In genomic region chr7:39622609-39623311, GRCh38 we compare ENCODE assay signal across 8 cellular contexts. TPM values are rescaled to one million over a fixed set of nuclear protein-coding genes. Genes with fewer than 3 reads are reported as not detected.
DNase-seq lines count a peak whose midpoint lies in the region; ATAC-seq and TF ChIP-seq lines count a peak whose summit lies in the region.

No MANE protein-coding gene starts in this region.

- intact Hi-C loops in activated CD4-positive, alpha-beta T cell treated with anti-CD3 and anti-CD28 coated beads, Interleukin-2, amount 10 ng/mL, durations not matched to agents 24 days and 14 days (cut with micrococcal nuclease) = loop anchor here (1.0 to 10.0 kb wide), 6 partner anchors 33 to 510 kb away; partner anchors contain the start of genes MPLKIP and YAE1
- intact Hi-C loops in stomach (cut with DNase I; ENCODE audit: low total_unique reads) = no loop called here

- TF ChIP-seq POLR2A in stomach (IDR thresholded peaks at IDR 0.05) = no peak

- ATAC-seq in HG03457 (IDR thresholded peaks at IDR 0.05; ENCODE audit: unreplicated experiment) = peak; percentile 13

- peak overlapping the region; percentile 93 for H3K27ac Mint-ChIP-seq in activated CD4-positive, alpha-beta T cell treated with anti-CD3 and anti-CD28 coated beads, Interleukin-2, amount 10 ng/mL, durations not matched to agents 24 days and 14 days

- H3K27me3 Mint-ChIP-seq in activated CD4-positive, alpha-beta T cell treated with anti-CD3 and anti-CD28 coated beads, Interleukin-2, amount 10 ng/mL, durations not matched to agents 24 days and 14 days = peaks cover 2% of the 10 kb centered on the region

- no peak for TF ChIP-seq CTCF in stomach (IDR thresholded peaks at IDR 0.05)

- H3K9me3 Mint-ChIP-seq in activated CD4-positive, alpha-beta T cell treated with anti-CD3 and anti-CD28 coated beads, Interleukin-2, amount 10 ng/mL, durations not matched to agents 24 days and 14 days = no peaks in the 10 kb centered on the region

- 11 to 23% (median 12%) methylated on average over 19 to 32 of the region's 32 CpGs for WGBS in stomach, 5 donors

- no peaks in the 10 kb centered on the region for H3K36me3 ChIP-seq in adipocyte (ENCODE audit: control insufficient read depth, insufficient read depth, low read length, severe bottlenecking)
- H3K36me3 ChIP-seq in stomach = no peaks in the 10 kb centered on the region

- peak overlapping the region; percentile 90 to 97 (median 91) for H3K27ac ChIP-seq in stomach

- no peaks in the 10 kb centered on the region for H3K9me3 ChIP-seq in adipocyte (ENCODE audit: control insufficient read depth, low read length)
- peaks cover 3% of the 10 kb centered on the region for H3K9me3 ChIP-seq in iPS-18c (ENCODE audit: control insufficient read depth, insufficient read depth, low read length)
- no peaks in the 10 kb centered on the region for H3K9me3 ChIP-seq in stomach

- H3K4me1 ChIP-seq in adipocyte (ENCODE audit: control insufficient read depth, insufficient read depth, low read length) (peaks cover 53% of the 10 kb centered on the region), stomach (peaks cover 27 to 51% (median 47%) of the 10 kb centered on the region in 4 donors)

- H3K4me3 ChIP-seq in adipocyte (ENCODE audit: low read length) (peak overlapping the region; percentile 93), iPS-18c (ENCODE audit: insufficient read depth, low read depth, low read length) (peak overlapping the region; percentile 81), stomach (peak overlapping the region; percentile 87 to 96 (median 94))

- H3K36me3 Mint-ChIP-seq in activated CD4-positive, alpha-beta T cell treated with anti-CD3 and anti-CD28 coated beads, Interleukin-2, amount 10 ng/mL, durations not matched to agents 24 days and 14 days (ENCODE audit: low read depth) = peaks cover 14% of the 10 kb centered on the region

- H3K9ac ChIP-seq in adipocyte (ENCODE audit: low read length) = peak overlapping the region; percentile 95

- no peak for TF ChIP-seq EP300 in stomach (IDR thresholded peaks at IDR 0.05)

- peaks cover 31% of the 10 kb centered on the region for H3K4me1 Mint-ChIP-seq in activated CD4-positive, alpha-beta T cell treated with anti-CD3 and anti-CD28 coated beads, Interleukin-2, amount 10 ng/mL, durations not matched to agents 24 days and 14 days

- H3K4me3 Mint-ChIP-seq in activated CD4-positive, alpha-beta T cell treated with anti-CD3 and anti-CD28 coated beads, Interleukin-2, amount 10 ng/mL, durations not matched to agents 24 days and 14 days = peak overlapping the region; percentile 99

- H3K27me3 ChIP-seq in adipocyte (replicated peaks; ENCODE audit: control insufficient read depth, insufficient read depth, low read length) = no peaks in the 10 kb centered on the region
- no peaks in the 10 kb centered on the region for H3K27me3 ChIP-seq in stomach

- DNase-seq in activated CD4-positive, alpha-beta T cell treated with anti-CD3 and anti-CD28 coated beads, Interleukin-2, amount 10 ng/mL, durations not matched to agents 24 days and 14 days = no peak
- no peak for DNase-seq in activated CD4-positive, alpha-beta T cell treated with anti-CD3 and anti-CD28 coated beads for 48 hours
- DNase-seq in adipocyte (ENCODE audit: low read depth) (no peak), stomach (no peak), SIG-M5 (lab: John Stamatoyannopoulos, UW) (no peak)
- DNase-seq in stimulated activated CD4-positive, alpha-beta T cell treated with anti-CD3 and anti-CD28 coated beads, Interleukin-1b, Interleukin-23, amount 100 ng/mL, for 48 hours = no peak

RNA-seq across cellular contexts. Expression of gene RALA, which starts 0.6 kb away (rescaled TPM):
- 35.5 and 37.0 TPM in 2 replicates for total RNA-seq in activated CD4-positive, alpha-beta T cell treated with anti-CD3 and anti-CD28 coated beads, Interleukin-2, amount 10 ng/mL, durations not matched to agents 24 days and 14 days
- 10 to 100 TPM; 10.6 to 40.3 (median 33.8) TPM for total RNA-seq in stomach
- 10 to 100 TPM; 26.6 to 57.0 (median 29.4) TPM for polyA plus RNA-seq in stomach

RNA-seq across cellular contexts. Expression of gene YAE1, which starts 56.6 kb away (rescaled TPM):
- total RNA-seq in activated CD4-positive, alpha-beta T cell treated with anti-CD3 and anti-CD28 coated beads, Interleukin-2, amount 10 ng/mL, durations not matched to agents 24 days and 14 days = 14.2 and 14.3 TPM in 2 replicates
- 10 to 100 TPM in 2 of 5 donors, 1 to 10 TPM in 3; 1.2 to 33.0 (median 9.6) TPM for total RNA-seq in stomach
- polyA plus RNA-seq in stomach = 10 to 100 TPM; 26.5 to 38.6 (median 29.4) TPM
